Comparison of ENCODE assay signal across 2 cellular contexts in the genomic region with DNA sequence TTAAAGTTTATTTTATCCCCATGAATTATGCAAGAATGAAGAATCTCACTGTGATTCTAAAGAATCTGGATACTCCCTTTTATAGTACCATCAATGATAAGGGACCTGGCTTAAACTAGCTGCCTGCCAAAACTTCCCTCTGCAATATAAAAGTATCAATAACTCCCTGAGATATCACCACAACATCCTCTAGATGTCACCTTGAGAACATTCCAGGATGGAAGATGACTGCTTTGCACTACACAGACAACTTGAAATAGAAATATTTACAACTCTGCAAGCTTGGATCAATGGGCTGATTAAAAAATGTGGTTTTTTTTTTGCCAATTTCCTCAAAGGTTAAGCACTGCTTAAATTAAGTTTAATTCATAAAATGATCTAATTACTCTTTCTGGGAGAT.
TF ChIP-seq lines count a peak whose summit lies in the region.

No MANE protein-coding gene starts in this region.

TF ChIP-seq in GM12878, 131 proteins besides CTCF, POLR2A, EP300 and RAD21 (continued from another document):
- TF ChIP-seq, protein P1, sequence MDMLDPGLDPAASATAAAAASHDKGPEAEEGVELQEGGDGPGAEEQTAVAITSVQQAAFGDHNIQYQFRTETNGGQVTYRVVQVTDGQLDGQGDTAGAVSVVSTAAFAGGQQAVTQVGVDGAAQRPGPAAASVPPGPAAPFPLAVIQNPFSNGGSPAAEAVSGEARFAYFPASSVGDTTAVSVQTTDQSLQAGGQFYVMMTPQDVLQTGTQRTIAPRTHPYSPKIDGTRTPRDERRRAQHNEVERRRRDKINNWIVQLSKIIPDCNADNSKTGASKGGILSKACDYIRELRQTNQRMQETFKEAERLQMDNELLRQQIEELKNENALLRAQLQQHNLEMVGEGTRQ (IDR thresholded peaks at IDR 0.05; ENCODE audit: borderline replicate concordance, low read depth, low read length), result no peak
- TF ChIP-seq NR2C1 (IDR thresholded peaks at IDR 0.05) (no peak), SREBF1 (IDR thresholded peaks at IDR 0.05; ENCODE audit: low read length) (no peak), HDGF (IDR thresholded peaks at IDR 0.05) (no peak), RFX5 (IDR thresholded peaks at IDR 0.05; ENCODE audit: low read depth, low read length) (no peak), SRF (IDR thresholded peaks at IDR 0.05; ENCODE audit: low read depth in 2 of 2, low read length in 2 of 2) (no peak), NFXL1 (IDR thresholded peaks at IDR 0.05; ENCODE audit: borderline replicate concordance) (no peak)
- TF ChIP-seq, protein P2, sequence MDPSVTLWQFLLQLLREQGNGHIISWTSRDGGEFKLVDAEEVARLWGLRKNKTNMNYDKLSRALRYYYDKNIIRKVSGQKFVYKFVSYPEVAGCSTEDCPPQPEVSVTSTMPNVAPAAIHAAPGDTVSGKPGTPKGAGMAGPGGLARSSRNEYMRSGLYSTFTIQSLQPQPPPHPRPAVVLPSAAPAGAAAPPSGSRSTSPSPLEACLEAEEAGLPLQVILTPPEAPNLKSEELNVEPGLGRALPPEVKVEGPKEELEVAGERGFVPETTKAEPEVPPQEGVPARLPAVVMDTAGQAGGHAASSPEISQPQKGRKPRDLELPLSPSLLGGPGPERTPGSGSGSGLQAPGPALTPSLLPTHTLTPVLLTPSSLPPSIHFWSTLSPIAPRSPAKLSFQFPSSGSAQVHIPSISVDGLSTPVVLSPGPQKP (IDR thresholded peaks at IDR 0.05; ENCODE audit: low read depth, low read length), result no peak

TF ChIP-seq in liver, 16 proteins besides CTCF, POLR2A, EP300 and RAD21 (continued from another document):
- TF ChIP-seq, protein P3, sequence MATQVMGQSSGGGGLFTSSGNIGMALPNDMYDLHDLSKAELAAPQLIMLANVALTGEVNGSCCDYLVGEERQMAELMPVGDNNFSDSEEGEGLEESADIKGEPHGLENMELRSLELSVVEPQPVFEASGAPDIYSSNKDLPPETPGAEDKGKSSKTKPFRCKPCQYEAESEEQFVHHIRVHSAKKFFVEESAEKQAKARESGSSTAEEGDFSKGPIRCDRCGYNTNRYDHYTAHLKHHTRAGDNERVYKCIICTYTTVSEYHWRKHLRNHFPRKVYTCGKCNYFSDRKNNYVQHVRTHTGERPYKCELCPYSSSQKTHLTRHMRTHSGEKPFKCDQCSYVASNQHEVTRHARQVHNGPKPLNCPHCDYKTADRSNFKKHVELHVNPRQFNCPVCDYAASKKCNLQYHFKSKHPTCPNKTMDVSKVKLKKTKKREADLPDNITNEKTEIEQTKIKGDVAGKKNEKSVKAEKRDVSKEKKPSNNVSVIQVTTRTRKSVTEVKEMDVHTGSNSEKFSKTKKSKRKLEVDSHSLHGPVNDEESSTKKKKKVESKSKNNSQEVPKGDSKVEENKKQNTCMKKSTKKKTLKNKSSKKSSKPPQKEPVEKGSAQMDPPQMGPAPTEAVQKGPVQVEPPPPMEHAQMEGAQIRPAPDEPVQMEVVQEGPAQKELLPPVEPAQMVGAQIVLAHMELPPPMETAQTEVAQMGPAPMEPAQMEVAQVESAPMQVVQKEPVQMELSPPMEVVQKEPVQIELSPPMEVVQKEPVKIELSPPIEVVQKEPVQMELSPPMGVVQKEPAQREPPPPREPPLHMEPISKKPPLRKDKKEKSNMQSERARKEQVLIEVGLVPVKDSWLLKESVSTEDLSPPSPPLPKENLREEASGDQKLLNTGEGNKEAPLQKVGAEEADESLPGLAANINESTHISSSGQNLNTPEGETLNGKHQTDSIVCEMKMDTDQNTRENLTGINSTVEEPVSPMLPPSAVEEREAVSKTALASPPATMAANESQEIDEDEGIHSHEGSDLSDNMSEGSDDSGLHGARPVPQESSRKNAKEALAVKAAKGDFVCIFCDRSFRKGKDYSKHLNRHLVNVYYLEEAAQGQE (IDR thresholded peaks at IDR 0.05), result no peak
- TF ChIP-seq, protein P4, sequence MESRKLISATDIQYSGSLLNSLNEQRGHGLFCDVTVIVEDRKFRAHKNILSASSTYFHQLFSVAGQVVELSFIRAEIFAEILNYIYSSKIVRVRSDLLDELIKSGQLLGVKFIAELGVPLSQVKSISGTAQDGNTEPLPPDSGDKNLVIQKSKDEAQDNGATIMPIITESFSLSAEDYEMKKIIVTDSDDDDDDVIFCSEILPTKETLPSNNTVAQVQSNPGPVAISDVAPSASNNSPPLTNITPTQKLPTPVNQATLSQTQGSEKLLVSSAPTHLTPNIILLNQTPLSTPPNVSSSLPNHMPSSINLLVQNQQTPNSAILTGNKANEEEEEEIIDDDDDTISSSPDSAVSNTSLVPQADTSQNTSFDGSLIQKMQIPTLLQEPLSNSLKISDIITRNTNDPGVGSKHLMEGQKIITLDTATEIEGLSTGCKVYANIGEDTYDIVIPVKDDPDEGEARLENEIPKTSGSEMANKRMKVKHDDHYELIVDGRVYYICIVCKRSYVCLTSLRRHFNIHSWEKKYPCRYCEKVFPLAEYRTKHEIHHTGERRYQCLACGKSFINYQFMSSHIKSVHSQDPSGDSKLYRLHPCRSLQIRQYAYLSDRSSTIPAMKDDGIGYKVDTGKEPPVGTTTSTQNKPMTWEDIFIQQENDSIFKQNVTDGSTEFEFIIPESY (IDR thresholded peaks at IDR 0.05), result no peak
